ENCODE assay signal across 9 cellular contexts in the genomic region with DNA sequence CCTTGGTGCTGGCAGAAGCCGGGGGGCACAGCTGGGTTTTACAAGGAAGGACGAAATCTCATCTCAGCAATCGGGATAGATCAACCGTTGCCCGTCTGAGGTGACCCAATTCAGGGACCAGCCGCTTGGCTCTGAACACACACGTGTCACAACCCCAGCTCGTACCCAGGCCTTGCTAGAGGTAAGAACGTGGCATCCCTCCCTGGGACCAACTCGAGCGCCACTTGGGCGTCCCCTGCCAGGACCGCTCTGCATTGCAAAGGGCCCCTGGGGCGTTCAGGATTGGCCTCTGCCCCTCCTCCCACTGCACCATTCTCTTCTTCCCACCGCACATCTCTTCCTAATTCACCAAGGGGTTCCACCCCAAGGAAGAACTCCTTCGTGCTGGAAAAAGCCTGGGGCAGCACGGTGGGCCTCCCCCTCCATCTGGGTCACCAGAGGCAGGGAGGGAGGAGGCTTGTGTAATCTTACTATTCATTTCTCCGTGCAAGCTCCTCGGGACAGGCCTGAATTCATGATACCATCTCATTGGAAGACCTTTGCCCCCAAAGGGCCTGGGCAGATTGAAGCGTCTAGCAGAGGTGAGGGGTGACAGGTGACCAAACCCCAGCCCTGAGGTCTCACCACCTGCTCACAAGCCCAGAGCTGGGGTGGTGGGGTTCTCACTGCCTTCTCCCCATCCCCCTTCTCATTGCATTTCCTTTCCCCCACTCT.
DNase-seq lines count a peak whose midpoint lies in the region; ATAC-seq and TF ChIP-seq lines count a peak whose summit lies in the region.
"Had no signal": no experiment of that assay in that cellular context is flagged by ENCODE, and none has a peak within 500 bp of the region (broad histone marks: within the 10 kb centered on the region; RNA-seq: fewer than 3 reads in every experiment).

No MANE protein-coding gene starts in this region.

- DNase-seq in NT2/D1 (ENCODE audit: low read depth, low spot score) (no peak), fibroblast of lung (ENCODE audit: low read depth in 2 of 2) (no peak), osteocyte (ENCODE audit: extremely low spot score, unreplicated experiment) (no peak), retina (no peak)
- no peak for DNase-seq in activated CD4-positive, CD25-positive, alpha-beta regulatory T cell treated with anti-CD3 and anti-CD28 coated beads, Interleukin-2, amount 50 U/mL, for 72 hours

- H3K27me3 Mint-ChIP-seq in osteocyte (ENCODE audit: unreplicated experiment), result no peaks in the 10 kb centered on the region

- H3K4me1 ChIP-seq in BLaER1 (peaks cover 59% of the 10 kb centered on the region), NT2/D1 (ENCODE audit: insufficient read depth, insufficient read length) (peaks cover 11% of the 10 kb centered on the region), fibroblast of lung (ENCODE audit: control insufficient read depth, extremely low read depth, insufficient read depth, low read length) (peaks cover 4% of the 10 kb centered on the region)

- H3K9ac ChIP-seq in BLaER1 (peak overlapping the region; percentile 74), NT2/D1 (ENCODE audit: insufficient read length, low read depth) (peak overlapping the region; percentile 72), fibroblast of lung (ENCODE audit: insufficient read depth, low read length) (peak overlapping the region; percentile 44)

- H4K20me1 ChIP-seq in BLaER1 (no peaks in the 10 kb centered on the region), fibroblast of lung (ENCODE audit: control insufficient read depth, extremely low read depth, insufficient read depth, low read length) (no peaks in the 10 kb centered on the region)

- H3K4me1 Mint-ChIP-seq in osteocyte (ENCODE audit: unreplicated experiment), result peaks cover 32% of the 10 kb centered on the region

- H3K9me3 ChIP-seq in BLaER1, result no peaks in the 10 kb centered on the region
- H3K9me3 ChIP-seq in NT2/D1 (ENCODE audit: insufficient read depth, low read length), result no peaks in the 10 kb centered on the region
- no peaks in the 10 kb centered on the region for H3K9me3 ChIP-seq in fibroblast of lung (ENCODE audit: control insufficient read depth, insufficient read depth, low read depth, low read length)

- H3K79me2 ChIP-seq in fibroblast of lung (ENCODE audit: control insufficient read depth, insufficient read depth, low read length), result no peaks in the 10 kb centered on the region

- H3K36me3 ChIP-seq in BLaER1 (no peaks in the 10 kb centered on the region), NT2/D1 (ENCODE audit: insufficient read depth, insufficient read length, low read length) (no peaks in the 10 kb centered on the region), fibroblast of lung (ENCODE audit: control insufficient read depth, insufficient read depth, low read length) (no peaks in the 10 kb centered on the region)

- TF ChIP-seq CTCF in fibroblast of lung (conservative IDR thresholded peaks at IDR 0.05 in 1 of 2, IDR thresholded peaks at IDR 0.05 in 1 of 2; ENCODE audit: low read depth in 1 of 2, low read length in 2 of 2), result no peak
- no peak for TF ChIP-seq CTCF in osteocyte (IDR thresholded peaks at IDR 0.05)

- H3K4me3 Mint-ChIP-seq in osteocyte (ENCODE audit: unreplicated experiment), result peak overlapping the region; percentile 64
- H3K4me3 Mint-ChIP-seq: activated T-cell treated with anti-CD3 and anti-CD28 coated beads, Interleukin-2, amount 50 U/mL, for 4 hours had no signal

- H3K27me3 ChIP-seq in BLaER1 (no peaks in the 10 kb centered on the region), NT2/D1 (ENCODE audit: insufficient read depth, insufficient read length) (no peaks in the 10 kb centered on the region), fibroblast of lung (ENCODE audit: control insufficient read depth, insufficient read depth, low read length) (no peaks in the 10 kb centered on the region)

- peak overlapping the region; percentile 95 for H3K4me2 ChIP-seq in BLaER1
- peak overlapping the region; percentile 98 for H3K4me2 ChIP-seq in fibroblast of lung (ENCODE audit: extremely low read depth, insufficient read depth, low read length)

- peak overlapping the region; percentile 87 for H2AFZ ChIP-seq in fibroblast of lung (ENCODE audit: low read length)

- no peaks in the 10 kb centered on the region for H3K9me3 Mint-ChIP-seq in osteocyte (ENCODE audit: unreplicated experiment)
- H3K9me3 Mint-ChIP-seq: activated T-cell treated with anti-CD3 and anti-CD28 coated beads, Interleukin-2, amount 50 U/mL, for 4 hours had no signal

- no peak overlapping the region for H3K27ac Mint-ChIP-seq in osteocyte (ENCODE audit: unreplicated experiment)

- ATAC-seq in HG03045 (IDR thresholded peaks at IDR 0.05; ENCODE audit: unreplicated experiment) (no peak), GM19351 (IDR thresholded peaks at IDR 0.05; ENCODE audit: unreplicated experiment) (no peak)

- H3K36me3 Mint-ChIP-seq in osteocyte (ENCODE audit: unreplicated experiment), result no peaks in the 10 kb centered on the region

- H3K27ac ChIP-seq in BLaER1 (peak overlapping the region; percentile 82), fibroblast of lung (ENCODE audit: insufficient read depth, low read length) (peak overlapping the region; percentile 46)

- H3K4me3 ChIP-seq in BLaER1 (peak overlapping the region; percentile 51), NT2/D1 (ENCODE audit: insufficient read length, low read depth) (peak overlapping the region; percentile 27), fibroblast of lung (replicated peaks in 1 of 4; ENCODE audit: control extremely low read depth in 1 of 4, insufficient read depth in 1 of 4, low read depth in 3 of 4, low read length in 4 of 4) (peak overlapping the region in 1 of 4 experiments; percentile 43)
